2 cellular contexts compared by ENCODE assay signal in the genomic region with DNA sequence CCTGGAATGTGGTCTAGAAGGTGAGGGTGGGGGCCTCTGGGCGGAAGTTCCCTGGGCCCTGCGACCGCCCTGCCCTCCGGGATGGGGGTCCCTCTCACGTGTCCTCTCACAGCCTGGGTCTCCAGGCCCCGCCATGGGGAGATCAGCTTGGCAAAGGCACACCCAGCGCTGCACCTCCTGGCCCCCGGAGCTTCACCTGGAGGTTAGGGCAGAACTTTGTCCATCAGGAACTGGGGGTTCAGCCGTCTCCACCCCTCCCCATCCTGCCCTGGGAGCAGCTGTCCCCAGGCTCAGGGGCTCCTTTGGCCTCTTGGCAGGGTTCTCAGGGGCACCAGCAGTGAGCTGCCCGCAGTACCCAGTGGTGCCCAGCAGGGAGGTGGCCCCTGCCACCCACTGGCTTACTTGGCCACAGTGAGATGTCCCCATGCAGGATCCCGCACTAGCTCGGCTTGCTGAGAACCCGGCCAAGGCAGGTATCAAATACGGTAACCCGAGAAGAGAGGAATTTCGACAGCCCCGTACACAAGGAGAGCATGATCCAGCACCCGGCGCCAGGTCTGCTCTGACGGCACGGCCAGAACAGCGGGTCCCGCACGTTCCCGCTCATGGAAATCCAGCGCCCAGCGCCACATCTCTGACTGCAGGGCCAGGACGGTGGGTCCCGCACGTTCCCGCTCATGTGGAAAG.
TF ChIP-seq lines count a peak whose summit lies in the region.

No MANE protein-coding gene starts in this region.

TF ChIP-seq in Ishikawa, 13 proteins besides CTCF, POLR2A, EP300 and RAD21:
- TF ChIP-seq, protein P1, sequence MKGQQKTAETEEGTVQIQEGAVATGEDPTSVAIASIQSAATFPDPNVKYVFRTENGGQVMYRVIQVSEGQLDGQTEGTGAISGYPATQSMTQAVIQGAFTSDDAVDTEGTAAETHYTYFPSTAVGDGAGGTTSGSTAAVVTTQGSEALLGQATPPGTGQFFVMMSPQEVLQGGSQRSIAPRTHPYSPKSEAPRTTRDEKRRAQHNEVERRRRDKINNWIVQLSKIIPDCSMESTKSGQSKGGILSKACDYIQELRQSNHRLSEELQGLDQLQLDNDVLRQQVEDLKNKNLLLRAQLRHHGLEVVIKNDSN (IDR thresholded peaks at IDR 0.05), result no peak
- TF ChIP-seq CREB1 (IDR thresholded peaks at IDR 0.05; ENCODE audit: low read depth) (no peak), NFIC (IDR thresholded peaks at IDR 0.05) (peak; percentile 51; the same call in 1 of the 2 replicates), TAF1 (IDR thresholded peaks at IDR 0.05; ENCODE audit: low read depth) (no peak), TEAD4 (IDR thresholded peaks at IDR 0.05) (peak; percentile 63), ZBTB7A (IDR thresholded peaks at IDR 0.05; ENCODE audit: low read depth) (no peak), TCF12 (IDR thresholded peaks at IDR 0.05; ENCODE audit: low read depth) (peak; percentile 36; the same call in 1 of the 2 replicates), EGR1 (IDR thresholded peaks at IDR 0.05) (no peak), YY1 (IDR thresholded peaks at IDR 0.05; ENCODE audit: low read depth) (0 out of 2 replicates have a peak, but pooled peaks have one; percentile 17), FOXM1 (IDR thresholded peaks at IDR 0.05; ENCODE audit: borderline replicate concordance, low read depth) (no peak), CEBPB (IDR thresholded peaks at IDR 0.05) (no peak)
- TF ChIP-seq, protein P2, sequence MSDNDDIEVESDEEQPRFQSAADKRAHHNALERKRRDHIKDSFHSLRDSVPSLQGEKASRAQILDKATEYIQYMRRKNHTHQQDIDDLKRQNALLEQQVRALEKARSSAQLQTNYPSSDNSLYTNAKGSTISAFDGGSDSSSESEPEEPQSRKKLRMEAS (IDR thresholded peaks at IDR 0.05), result peak; percentile 36; the same call in 1 of the 2 replicates
- TF ChIP-seq, protein P3, sequence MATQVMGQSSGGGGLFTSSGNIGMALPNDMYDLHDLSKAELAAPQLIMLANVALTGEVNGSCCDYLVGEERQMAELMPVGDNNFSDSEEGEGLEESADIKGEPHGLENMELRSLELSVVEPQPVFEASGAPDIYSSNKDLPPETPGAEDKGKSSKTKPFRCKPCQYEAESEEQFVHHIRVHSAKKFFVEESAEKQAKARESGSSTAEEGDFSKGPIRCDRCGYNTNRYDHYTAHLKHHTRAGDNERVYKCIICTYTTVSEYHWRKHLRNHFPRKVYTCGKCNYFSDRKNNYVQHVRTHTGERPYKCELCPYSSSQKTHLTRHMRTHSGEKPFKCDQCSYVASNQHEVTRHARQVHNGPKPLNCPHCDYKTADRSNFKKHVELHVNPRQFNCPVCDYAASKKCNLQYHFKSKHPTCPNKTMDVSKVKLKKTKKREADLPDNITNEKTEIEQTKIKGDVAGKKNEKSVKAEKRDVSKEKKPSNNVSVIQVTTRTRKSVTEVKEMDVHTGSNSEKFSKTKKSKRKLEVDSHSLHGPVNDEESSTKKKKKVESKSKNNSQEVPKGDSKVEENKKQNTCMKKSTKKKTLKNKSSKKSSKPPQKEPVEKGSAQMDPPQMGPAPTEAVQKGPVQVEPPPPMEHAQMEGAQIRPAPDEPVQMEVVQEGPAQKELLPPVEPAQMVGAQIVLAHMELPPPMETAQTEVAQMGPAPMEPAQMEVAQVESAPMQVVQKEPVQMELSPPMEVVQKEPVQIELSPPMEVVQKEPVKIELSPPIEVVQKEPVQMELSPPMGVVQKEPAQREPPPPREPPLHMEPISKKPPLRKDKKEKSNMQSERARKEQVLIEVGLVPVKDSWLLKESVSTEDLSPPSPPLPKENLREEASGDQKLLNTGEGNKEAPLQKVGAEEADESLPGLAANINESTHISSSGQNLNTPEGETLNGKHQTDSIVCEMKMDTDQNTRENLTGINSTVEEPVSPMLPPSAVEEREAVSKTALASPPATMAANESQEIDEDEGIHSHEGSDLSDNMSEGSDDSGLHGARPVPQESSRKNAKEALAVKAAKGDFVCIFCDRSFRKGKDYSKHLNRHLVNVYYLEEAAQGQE (IDR thresholded peaks at IDR 0.05; ENCODE audit: low read depth), result no peak

TF ChIP-seq in K562, 482 proteins besides CTCF, POLR2A, EP300 and RAD21:
- peak; percentile 62; the same call in 1 of the 2 replicates for TF ChIP-seq POLR2G (IDR thresholded peaks at IDR 0.05; ENCODE audit: low read depth, low read length)
- TF ChIP-seq, protein P1 (CRISPR knock-in tag; IDR thresholded peaks at IDR 0.05), result no peak
- TF ChIP-seq NRF1 (conservative IDR thresholded peaks at IDR 0.05 in 1 of 2, IDR thresholded peaks at IDR 0.05 in 1 of 2), result no peak
- TF ChIP-seq ZKSCAN3 (CRISPR knock-in tag; IDR thresholded peaks at IDR 0.05), result no peak
TF ChIP-seq in K562: peak in this region for 1.
